In the genomic region with DNA sequence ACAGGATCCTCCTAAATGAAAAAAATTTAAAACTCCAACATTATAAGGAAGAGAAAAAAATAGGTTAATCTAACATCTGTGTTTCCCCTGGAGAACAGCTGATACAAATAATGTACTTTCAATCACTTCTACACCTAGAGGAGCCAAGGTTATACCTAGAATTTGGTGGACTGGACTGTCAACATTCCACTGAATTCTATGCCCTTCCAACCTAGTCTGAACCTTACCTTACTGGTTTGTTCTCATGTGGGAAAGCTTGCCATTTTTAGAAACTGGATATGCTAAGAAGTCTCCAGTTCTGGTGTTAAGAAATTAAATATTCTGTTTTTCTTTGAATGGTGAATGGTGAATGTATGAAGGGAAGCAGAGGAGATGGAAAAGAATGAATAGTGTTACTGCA, we compare ENCODE assay signal across 34 cellular contexts.
"Had no signal": no experiment of that assay in that cellular context is flagged by ENCODE, and none has a peak within 500 bp of the region (broad histone marks: within the 10 kb centered on the region; RNA-seq: fewer than 3 reads in every experiment).

No MANE protein-coding gene starts in this region.

- DNase-seq: activated CD4-positive, alpha-beta memory T cell treated with anti-CD3 and anti-CD28 coated beads for 36 hours; activated CD4-positive, alpha-beta T cell treated with anti-CD3 and anti-CD28 coated beads for 36 hours; activated CD4-positive, alpha-beta T cell treated with anti-CD3 and anti-CD28 coated beads, Interleukin-2, amount 10 ng/mL, durations not matched to agents 24 days and 14 days; activated CD4-positive, CD25-positive, alpha-beta regulatory T cell; activated CD4-positive, CD25-positive, alpha-beta regulatory T cell treated with anti-CD3 and anti-CD28 coated beads, Interleukin-2, amount 50 U/mL, for 72 hours; activated CD8-positive, alpha-beta memory T cell treated with anti-CD3 and anti-CD28 coated beads, Interleukin-2, amount 10 ng/mL, durations not matched to agents 7 days and 5 days; activated CD8-positive, alpha-beta memory T cell treated with anti-CD3 and anti-CD28 coated beads, Interleukin-2, amount 50 U/mL, for 4 hours; activated CD8-positive, alpha-beta T cell treated with anti-CD3 and anti-CD28 coated beads, Interleukin-2, amount 10 ng/mL, durations not matched to agents 7 days and 5 days; activated effector memory CD4-positive, alpha-beta T cell treated with anti-CD3 and anti-CD28 coated beads, Interleukin-2, amount 50 U/mL, for 16 hours; activated naive CD4-positive, alpha-beta T cell treated with anti-CD3 and anti-CD28 coated beads for 36 hours; activated naive CD8-positive, alpha-beta T cell treated with anti-CD3 and anti-CD28 coated beads, Interleukin-2, amount 10 ng/mL, durations not matched to agents 7 days and 5 days; activated T-cell treated with anti-CD3 and anti-CD28 coated beads, Interleukin-2, amount 50 U/mL, for 1 hour; activated T-cell treated with anti-CD3 and anti-CD28 coated beads, Interleukin-2, amount 50 U/mL, for 48 hours; dorsolateral prefrontal cortex; effector memory CD4-positive, alpha-beta T cell; endodermal cell; esophagus squamous epithelium; foreskin melanocyte; head of caudate nucleus; T-helper 1 cell; T-helper 17 cell; T1000 had no signal

- H3K36me3 Mint-ChIP-seq: activated CD8-positive, alpha-beta memory T cell treated with anti-CD3 and anti-CD28 coated beads, Interleukin-2, amount 10 ng/mL, durations not matched to agents 7 days and 5 days; activated naive CD4-positive, alpha-beta T cell treated with anti-CD3 and anti-CD28 coated beads, Interleukin-2, amount 50 U/mL, for 24 hours; activated naive CD8-positive, alpha-beta T cell treated with anti-CD3 and anti-CD28 coated beads, Interleukin-2, amount 10 ng/mL, durations not matched to agents 7 days and 5 days had no signal

- H3K27me3 Mint-ChIP-seq: activated CD4-positive, alpha-beta memory T cell treated with anti-CD3 and anti-CD28 coated beads for 36 hours; activated CD4-positive, alpha-beta T cell treated with anti-CD3 and anti-CD28 coated beads for 36 hours; activated CD4-positive, alpha-beta T cell treated with anti-CD3 and anti-CD28 coated beads, Interleukin-2, amount 10 ng/mL, durations not matched to agents 24 days and 14 days; activated CD8-positive, alpha-beta memory T cell treated with anti-CD3 and anti-CD28 coated beads, Interleukin-2, amount 10 ng/mL, durations not matched to agents 7 days and 5 days; activated naive CD4-positive, alpha-beta T cell treated with anti-CD3 and anti-CD28 coated beads, Interleukin-2, amount 50 U/mL, for 24 hours; activated naive CD8-positive, alpha-beta T cell treated with anti-CD3 and anti-CD28 coated beads, Interleukin-2, amount 10 ng/mL, durations not matched to agents 7 days and 5 days; brain; central memory CD8-positive, alpha-beta T cell; dendritic cell treated with granulocyte-macrophage colony-stimulating factor and Interleukin-4, amounts not matched to agents 40 ng/mL and 50 ng/mL, for 4 days; T-helper 17 cell had no signal

- ATAC-seq: activated CD4-positive, alpha-beta T cell treated with anti-CD3 and anti-CD28 coated beads for 36 hours; activated CD8-positive, alpha-beta memory T cell treated with anti-CD3 and anti-CD28 coated beads, Interleukin-2, amount 10 ng/mL, durations not matched to agents 7 days and 5 days; activated CD8-positive, alpha-beta T cell treated with anti-CD3 and anti-CD28 coated beads, Interleukin-2, amount 10 ng/mL, durations not matched to agents 7 days and 5 days; T-helper 17 cell had no signal

- H3K4me3 Mint-ChIP-seq: activated CD4-positive, alpha-beta memory T cell treated with anti-CD3 and anti-CD28 coated beads for 36 hours; activated CD4-positive, alpha-beta T cell treated with anti-CD3 and anti-CD28 coated beads for 36 hours; activated CD4-positive, alpha-beta T cell treated with anti-CD3 and anti-CD28 coated beads, Interleukin-2, amount 10 ng/mL, durations not matched to agents 24 days and 14 days; activated CD8-positive, alpha-beta memory T cell treated with anti-CD3 and anti-CD28 coated beads, Interleukin-2, amount 10 ng/mL, durations not matched to agents 7 days and 5 days; activated CD8-positive, alpha-beta T cell treated with anti-CD3 and anti-CD28 coated beads, Interleukin-2, amount 10 ng/mL, durations not matched to agents 7 days and 5 days; activated naive CD4-positive, alpha-beta T cell treated with anti-CD3 and anti-CD28 coated beads for 36 hours; activated naive CD4-positive, alpha-beta T cell treated with anti-CD3 and anti-CD28 coated beads, Interleukin-2, amount 50 U/mL, for 24 hours; activated naive CD8-positive, alpha-beta T cell treated with anti-CD3 and anti-CD28 coated beads, Interleukin-2, amount 10 ng/mL, durations not matched to agents 7 days and 5 days; activated T-helper 1 cell treated with anti-CD3 and anti-CD28 coated beads, Interleukin-12 subunit alpha, Interleukin-12 subunit beta, Interleukin-2, Interleukin-4 antibody, amounts not matched to agents 30 ng/mL and 10 ng/mL and 1 ng/mL, durations not matched to agents 14 hours and 24 hours and 36 hours; brain; central memory CD8-positive, alpha-beta T cell; dendritic cell treated with granulocyte-macrophage colony-stimulating factor and Interleukin-4, amounts not matched to agents 40 ng/mL and 50 ng/mL, for 4 days; endodermal cell; T-helper 17 cell; T-helper 2 cell treated with Interferon-gamma antibody and Interleukin-4, amounts not matched to agents 5 μg/mL and 100 μg/mL, for 36 hours had no signal

- H3K9me3 Mint-ChIP-seq: activated CD4-positive, alpha-beta T cell treated with anti-CD3 and anti-CD28 coated beads, Interleukin-2, amount 10 ng/mL, durations not matched to agents 24 days and 14 days; activated naive CD4-positive, alpha-beta T cell treated with anti-CD3 and anti-CD28 coated beads for 36 hours; activated naive CD4-positive, alpha-beta T cell treated with anti-CD3 and anti-CD28 coated beads, Interleukin-2, amount 50 U/mL, for 24 hours; activated T-helper 2 cell treated with anti-CD3 and anti-CD28 coated beads, Interferon-gamma antibody, Interleukin-2, Interleukin-4, amounts not matched to agents 10 μg/mL and 5 μg/mL and 100 μg/mL, durations not matched to agents 14 hours and 24 hours and 36 hours had no signal

- H3K27me3 ChIP-seq: ascending aorta, breast epithelium, cardiac muscle cell, dorsolateral prefrontal cortex, esophagus squamous epithelium had no signal

- H3K27ac Mint-ChIP-seq: activated CD4-positive, alpha-beta memory T cell treated with anti-CD3 and anti-CD28 coated beads for 36 hours; activated CD4-positive, alpha-beta T cell treated with anti-CD3 and anti-CD28 coated beads for 36 hours; activated CD4-positive, alpha-beta T cell treated with anti-CD3 and anti-CD28 coated beads, Interleukin-2, amount 10 ng/mL, durations not matched to agents 24 days and 14 days; activated CD8-positive, alpha-beta memory T cell treated with anti-CD3 and anti-CD28 coated beads, Interleukin-2, amount 10 ng/mL, durations not matched to agents 7 days and 5 days; activated CD8-positive, alpha-beta T cell treated with anti-CD3 and anti-CD28 coated beads, Interleukin-2, amount 10 ng/mL, durations not matched to agents 7 days and 5 days; activated naive CD4-positive, alpha-beta T cell treated with anti-CD3 and anti-CD28 coated beads for 36 hours; activated naive CD4-positive, alpha-beta T cell treated with anti-CD3 and anti-CD28 coated beads, Interleukin-2, amount 50 U/mL, for 24 hours; activated naive CD8-positive, alpha-beta T cell treated with anti-CD3 and anti-CD28 coated beads, Interleukin-2, amount 10 ng/mL, durations not matched to agents 7 days and 5 days; activated T-helper 1 cell treated with anti-CD3 and anti-CD28 coated beads, Interleukin-12 subunit alpha, Interleukin-12 subunit beta, Interleukin-2, Interleukin-4 antibody, amounts not matched to agents 30 ng/mL and 10 ng/mL and 1 ng/mL, durations not matched to agents 14 hours and 24 hours and 36 hours; activated T-helper 2 cell treated with anti-CD3 and anti-CD28 coated beads, Interferon-gamma antibody, Interleukin-2, Interleukin-4, amounts not matched to agents 10 μg/mL and 5 μg/mL and 100 μg/mL, durations not matched to agents 14 hours and 24 hours and 36 hours; brain; dendritic cell treated with granulocyte-macrophage colony-stimulating factor and Interleukin-4, amounts not matched to agents 40 ng/mL and 50 ng/mL, for 4 days; endodermal cell; T-helper 17 cell; T-helper 2 cell treated with Interferon-gamma antibody and Interleukin-4, amounts not matched to agents 5 μg/mL and 100 μg/mL, for 36 hours had no signal

- H3K27ac ChIP-seq: ascending aorta, breast epithelium, cardiac muscle cell, coronary artery, epithelial cell of prostate, esophagus squamous epithelium had no signal

- H3K4me1 ChIP-seq: breast epithelium had no signal

- H3K4me3 ChIP-seq: ascending aorta, breast epithelium, cardiac muscle cell, coronary artery, dorsolateral prefrontal cortex, esophagus squamous epithelium had no signal

- H3K9me3 ChIP-seq: ascending aorta, breast epithelium had no signal

- H3K4me1 Mint-ChIP-seq: activated CD4-positive, alpha-beta T cell treated with anti-CD3 and anti-CD28 coated beads for 36 hours; activated CD4-positive, alpha-beta T cell treated with anti-CD3 and anti-CD28 coated beads, Interleukin-2, amount 10 ng/mL, durations not matched to agents 24 days and 14 days; activated CD8-positive, alpha-beta memory T cell treated with anti-CD3 and anti-CD28 coated beads, Interleukin-2, amount 10 ng/mL, durations not matched to agents 7 days and 5 days; activated naive CD4-positive, alpha-beta T cell treated with anti-CD3 and anti-CD28 coated beads, Interleukin-2, amount 50 U/mL, for 24 hours; activated naive CD8-positive, alpha-beta T cell treated with anti-CD3 and anti-CD28 coated beads, Interleukin-2, amount 10 ng/mL, durations not matched to agents 7 days and 5 days; central memory CD8-positive, alpha-beta T cell; T-helper 17 cell had no signal
